In genomic region chr15:82335006-82335405, GRCh38 we compare ENCODE assay signal across 7 cellular contexts. TPM values are rescaled to one million over a fixed set of nuclear protein-coding genes. Genes with fewer than 3 reads are reported as not detected.
DNase-seq lines count a peak whose midpoint lies in the region; ATAC-seq and TF ChIP-seq lines count a peak whose summit lies in the region.
"Not testable (repeated sequence)": the region's sequence is repeated elsewhere in the genome, so short reads cannot be mapped to it uniquely, and the experiment has no call there.
"Had no signal": no experiment of that assay in that cellular context is flagged by ENCODE, and none has a peak within 500 bp of the region (broad histone marks: within the 10 kb centered on the region; RNA-seq: fewer than 3 reads in every experiment).

No MANE protein-coding gene starts in this region.

- H3K4me3 Mint-ChIP-seq in activated CD8-positive, alpha-beta memory T cell treated with anti-CD3 and anti-CD28 coated beads, Interleukin-2, amount 10 ng/mL, durations not matched to agents 7 days and 5 days; stimulated activated memory B cell treated with anti-CD40 and anti-IgM and Interleukin-4, amounts not matched to agents 10 μg/mL and 1 μg/mL and 100 μg/mL, for 72 hours: not testable (repeated sequence)

- not testable (repeated sequence) for H3K4me1 Mint-ChIP-seq in activated CD8-positive, alpha-beta memory T cell treated with anti-CD3 and anti-CD28 coated beads, Interleukin-2, amount 10 ng/mL, durations not matched to agents 7 days and 5 days; stimulated activated memory B cell treated with anti-CD40 and anti-IgM and Interleukin-4, amounts not matched to agents 10 μg/mL and 1 μg/mL and 100 μg/mL, for 72 hours

- not testable (repeated sequence) for H3K27ac Mint-ChIP-seq in activated CD8-positive, alpha-beta memory T cell treated with anti-CD3 and anti-CD28 coated beads, Interleukin-2, amount 10 ng/mL, durations not matched to agents 7 days and 5 days; stimulated activated memory B cell treated with anti-CD40 and anti-IgM and Interleukin-4, amounts not matched to agents 10 μg/mL and 1 μg/mL and 100 μg/mL, for 72 hours

- not testable (repeated sequence) for H3K27me3 ChIP-seq in colonic mucosa

- CTCF ChIA-PET in activated CD8-positive, alpha-beta memory T cell treated with anti-CD3 and anti-CD28 coated beads, Interleukin-2, amount 10 ng/mL, durations not matched to agents 7 days and 5 days (lab: Charles Lee): not testable (repeated sequence)

- not testable (repeated sequence) for H3K9me3 Mint-ChIP-seq in activated CD8-positive, alpha-beta memory T cell treated with anti-CD3 and anti-CD28 coated beads, Interleukin-2, amount 10 ng/mL, durations not matched to agents 7 days and 5 days (ENCODE audit: low read depth); stimulated activated memory B cell treated with anti-CD40 and anti-IgM and Interleukin-4, amounts not matched to agents 10 μg/mL and 1 μg/mL and 100 μg/mL, for 72 hours

- H3K27ac ChIP-seq in colonic mucosa: not testable (repeated sequence)

- H3K4me3 ChIP-seq in colonic mucosa: not testable (repeated sequence)

- DNase-seq in activated CD8-positive, alpha-beta memory T cell treated with anti-CD3 and anti-CD28 coated beads, Interleukin-2, amount 10 ng/mL, durations not matched to agents 7 days and 5 days: peak; percentile 7
- DNase-seq in colonic mucosa (peak; percentile 7), cardiac septum (ENCODE audit: low spot score) (peak; percentile 59), left ventricle myocardium superior (peak; percentile 64), left lobe of liver (ENCODE audit: low spot score) (peak; percentile 35)

- H3K36me3 Mint-ChIP-seq in activated CD8-positive, alpha-beta memory T cell treated with anti-CD3 and anti-CD28 coated beads, Interleukin-2, amount 10 ng/mL, durations not matched to agents 7 days and 5 days; stimulated activated memory B cell treated with anti-CD40 and anti-IgM and Interleukin-4, amounts not matched to agents 10 μg/mL and 1 μg/mL and 100 μg/mL, for 72 hours: not testable (repeated sequence)

- H3K9me3 ChIP-seq in colonic mucosa: not testable (repeated sequence)

- not testable (repeated sequence) for H3K27me3 Mint-ChIP-seq in activated CD8-positive, alpha-beta memory T cell treated with anti-CD3 and anti-CD28 coated beads, Interleukin-2, amount 10 ng/mL, durations not matched to agents 7 days and 5 days; stimulated activated memory B cell treated with anti-CD40 and anti-IgM and Interleukin-4, amounts not matched to agents 10 μg/mL and 1 μg/mL and 100 μg/mL, for 72 hours

- not testable (repeated sequence) for ATAC-seq in activated CD8-positive, alpha-beta memory T cell treated with anti-CD3 and anti-CD28 coated beads, Interleukin-2, amount 10 ng/mL, durations not matched to agents 7 days and 5 days; left lobe of liver
- ATAC-seq in left ventricle myocardium superior: peak; percentile 51
- peak; percentile 2 for ATAC-seq in stimulated activated memory B cell treated with anti-CD40 and anti-IgM and Interleukin-4, amounts not matched to agents 10 μg/mL and 1 μg/mL and 100 μg/mL, for 72 hours

- not testable (repeated sequence) for H3K36me3 ChIP-seq in colonic mucosa

- H3K9ac ChIP-seq in colonic mucosa (ENCODE audit: low read depth in 2 of 2, low read length in 2 of 2): not testable (repeated sequence)

- H3K4me1 ChIP-seq in colonic mucosa: not testable (repeated sequence)

- intact Hi-C loops in colonic mucosa (cut with DNase I); cardiac septum (cut with DNase I); left ventricle myocardium superior (cut with micrococcal nuclease): not testable (repeated sequence)

- not testable (repeated sequence) for TF ChIP-seq CTCF in colonic mucosa (IDR thresholded peaks at IDR 0.05)

RNA-seq across cellular contexts. Expression of gene GOLGA6L10, which starts 14.3 kb away (rescaled TPM):
- 1 to 10 TPM in 1 of 2 experiments, under 1 TPM in 1; 0.91 to 2.2 TPM for total RNA-seq in activated CD8-positive, alpha-beta memory T cell treated with anti-CD3 and anti-CD28 coated beads, Interleukin-2, amount 10 ng/mL, durations not matched to agents 7 days and 5 days
- total RNA-seq in colonic mucosa (1 to 10 TPM; 1.4 to 1.8 TPM), cardiac septum (0.86 TPM), left ventricle myocardium superior (0.07 TPM), left lobe of liver (0.48 TPM)
- total RNA-seq: HT-29 had no signal

Comparison
In these comparisons a context has a peak if more than half of its experiments do, and no peak if none do; other contexts are left out.
1. DNase-seq: peak in every context shown above with its lines; median percentile 64 in left ventricle myocardium superior; 59 in cardiac septum; 35 in left lobe of liver; 7 in activated CD8-positive, alpha-beta memory T cell treated with anti-CD3 and anti-CD28 coated beads, Interleukin-2, amount 10 ng/mL, durations not matched to agents 7 days and 5 days; 7 in colonic mucosa.